In the genomic region with DNA sequence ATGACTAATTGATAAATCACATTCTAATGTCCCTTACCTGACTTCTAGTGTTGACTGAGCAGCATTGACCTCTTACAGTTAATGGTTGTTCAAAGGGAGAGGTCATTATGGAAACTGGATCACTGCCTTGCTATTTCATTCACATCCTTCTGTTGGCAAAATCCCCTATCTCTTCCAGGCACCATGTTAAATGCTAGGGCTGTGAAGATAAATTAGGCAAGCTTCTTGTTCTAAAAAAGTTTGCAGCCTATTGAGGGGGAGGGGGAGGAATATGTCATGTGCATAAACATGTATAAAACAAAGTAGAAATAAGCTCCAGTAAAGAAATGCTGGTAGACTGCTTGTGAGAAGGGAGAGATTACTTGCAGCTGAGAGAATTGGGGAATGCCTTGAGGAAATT, we compare ENCODE assay signal across 18 cellular contexts.
"Had no signal": no experiment of that assay in that cellular context is flagged by ENCODE, and none has a peak within 500 bp of the region (broad histone marks: within the 10 kb centered on the region; RNA-seq: fewer than 3 reads in every experiment).

No MANE protein-coding gene starts in this region.

- H3K27ac ChIP-seq: breast epithelium, left lung, spleen, testis, uterus had no signal

- H3K36me3 ChIP-seq: breast epithelium, left lung, spleen, uterus had no signal

- H3K4me3 ChIP-seq: breast epithelium, left lung, spleen, testis, uterus had no signal

- DNase-seq: activated CD4-positive, alpha-beta T cell treated with anti-CD3 and anti-CD28 coated beads for 1 hour; activated CD8-positive, alpha-beta memory T cell treated with anti-CD3 and anti-CD28 coated beads, Interleukin-2, amount 50 U/mL, for 4 hours; activated naive CD4-positive, alpha-beta T cell treated with Interleukin-2 at 50 U/mL for 16 hours; activated naive CD8-positive, alpha-beta T cell treated with anti-CD3 and anti-CD28 coated beads for 36 hours; activated T-cell treated with anti-CD3 and anti-CD28 coated beads, Interleukin-2, amount 50 U/mL, for 4 hours; amniotic stem cell; cerebellar nuclear complex; cortex of kidney; foreskin fibroblast; left lung; mammary epithelial cell; natural killer cell; spleen; stimulated activated CD4-positive, alpha-beta T cell treated with anti-CD3 and anti-CD28 coated beads, Interleukin-4, amount 100 ng/mL, for 1 hour; stimulated activated naive CD4-positive, alpha-beta T cell; testis; uterus had no signal

- H3K27me3 ChIP-seq: breast epithelium, left lung, spleen, testis, uterus had no signal

- ATAC-seq: activated T-cell treated with anti-CD3 and anti-CD28 coated beads, Interleukin-2, amount 50 U/mL, for 4 hours; left lung; natural killer cell had no signal

- H3K4me1 ChIP-seq: breast epithelium, left lung, spleen, testis, uterus had no signal

- H3K9me3 ChIP-seq: breast epithelium, left lung, spleen, testis, uterus had no signal
